In genomic region chr21:46639489-46640386, GRCh38 we compare ENCODE assay signal across 8 cellular contexts. TPM values are rescaled to one million over a fixed set of nuclear protein-coding genes. Genes with fewer than 3 reads are reported as not detected.
A peak's percentile ranks its signal among the peaks of the same experiment; 100 is the strongest.
DNase-seq lines count a peak whose midpoint lies in the region; ATAC-seq, FAIRE-seq and TF ChIP-seq lines count a peak whose summit lies in the region.

No MANE protein-coding gene starts in this region.

- peaks cover 53% of the 10 kb centered on the region for H3K79me2 ChIP-seq in keratinocyte (ENCODE audit: control insufficient read depth, insufficient read depth, low read length)

- peaks cover 42% of the 10 kb centered on the region for H3K4me1 Mint-ChIP-seq in activated T-helper 1 cell treated with anti-CD3 and anti-CD28 coated beads, Interleukin-12 subunit alpha, Interleukin-12 subunit beta, Interleukin-2, Interleukin-4 antibody, amounts not matched to agents 30 ng/mL and 10 ng/mL and 1 ng/mL, durations not matched to agents 14 hours and 24 hours and 36 hours (ENCODE audit: low read depth)

- no peak for ATAC-seq in HG02759 (IDR thresholded peaks at IDR 0.05; ENCODE audit: unreplicated experiment)
- no peak for ATAC-seq in GM18870 (IDR thresholded peaks at IDR 0.05; ENCODE audit: unreplicated experiment)

- no peak overlapping the region for H3K27ac Mint-ChIP-seq in activated T-helper 1 cell treated with anti-CD3 and anti-CD28 coated beads, Interleukin-12 subunit alpha, Interleukin-12 subunit beta, Interleukin-2, Interleukin-4 antibody, amounts not matched to agents 30 ng/mL and 10 ng/mL and 1 ng/mL, durations not matched to agents 14 hours and 24 hours and 36 hours

- H3K4me3 Mint-ChIP-seq in activated T-helper 1 cell treated with anti-CD3 and anti-CD28 coated beads, Interleukin-12 subunit alpha, Interleukin-12 subunit beta, Interleukin-2, Interleukin-4 antibody, amounts not matched to agents 30 ng/mL and 10 ng/mL and 1 ng/mL, durations not matched to agents 14 hours and 24 hours and 36 hours: peak overlapping the region; percentile 17

- no peak overlapping the region for H3K9ac ChIP-seq in keratinocyte (ENCODE audit: control insufficient read depth, extremely low read depth, insufficient read depth, low read length)

- H3K9me3 ChIP-seq in BE2C (no peaks in the 10 kb centered on the region), keratinocyte (ENCODE audit: control insufficient read depth, low read depth, low read length) (no peaks in the 10 kb centered on the region)

- intact Hi-C loops in activated T-helper 1 cell treated with anti-CD3 and anti-CD28 coated beads, Interleukin-12 subunit alpha, Interleukin-12 subunit beta, Interleukin-2, Interleukin-4 antibody, amounts not matched to agents 30 ng/mL and 10 ng/mL and 1 ng/mL, durations not matched to agents 14 hours and 24 hours and 36 hours (cut with micrococcal nuclease): no loop called here

- H3K27me3 ChIP-seq in BE2C (no peaks in the 10 kb centered on the region), keratinocyte (ENCODE audit: control insufficient read depth, extremely low read depth, insufficient read depth, low read length) (no peaks in the 10 kb centered on the region)

- peaks cover 2% of the 10 kb centered on the region for H3K27me3 Mint-ChIP-seq in activated T-helper 1 cell treated with anti-CD3 and anti-CD28 coated beads, Interleukin-12 subunit alpha, Interleukin-12 subunit beta, Interleukin-2, Interleukin-4 antibody, amounts not matched to agents 30 ng/mL and 10 ng/mL and 1 ng/mL, durations not matched to agents 14 hours and 24 hours and 36 hours (ENCODE audit: insufficient read depth)

- no peak overlapping the region for H3K4me3 ChIP-seq in BE2C (ENCODE audit: low read depth, low read length)
- H3K4me3 ChIP-seq in keratinocyte (ENCODE audit: control insufficient read depth in 2 of 3, extremely low read depth in 1 of 3, insufficient read depth in 2 of 3, low read depth in 1 of 3, low read length in 3 of 3): no peak overlapping the region

- H3K9me1 ChIP-seq in keratinocyte (ENCODE audit: control insufficient read depth, extremely low read depth, insufficient read depth, low read length): no peaks in the 10 kb centered on the region

- dilution Hi-C loops in keratinocyte (cut with MboI; ENCODE audit: extremely low pct_ligation_motif_present, low sequenced_read_pairs): no loop called here

- no peak overlapping the region for H3K27ac ChIP-seq in keratinocyte (ENCODE audit: control insufficient read depth, insufficient read depth, low read length)

- H3K4me1 ChIP-seq in BE2C (no peaks in the 10 kb centered on the region), keratinocyte (ENCODE audit: control insufficient read depth, extremely low read depth, insufficient read depth, low read length) (peaks cover 33% of the 10 kb centered on the region)

- H2AFZ ChIP-seq in keratinocyte (ENCODE audit: control insufficient read depth, low read length): no peak overlapping the region

- no peaks in the 10 kb centered on the region for H3K9me3 Mint-ChIP-seq in activated T-helper 1 cell treated with anti-CD3 and anti-CD28 coated beads, Interleukin-12 subunit alpha, Interleukin-12 subunit beta, Interleukin-2, Interleukin-4 antibody, amounts not matched to agents 30 ng/mL and 10 ng/mL and 1 ng/mL, durations not matched to agents 14 hours and 24 hours and 36 hours

- peak overlapping the region; percentile 19 for H3K4me2 ChIP-seq in keratinocyte (ENCODE audit: control insufficient read depth, extremely low read depth, insufficient read depth, low read depth, low read length)

- no peak for DNase-seq in BE2C
- peak; percentile 13 for DNase-seq in HT-29 (ENCODE audit: low spot score)
- no peak for DNase-seq in activated T-helper 1 cell treated with anti-CD3 and anti-CD28 coated beads, Interleukin-12 subunit alpha, Interleukin-12 subunit beta, Interleukin-2, Interleukin-4 antibody, amounts not matched to agents 30 ng/mL and 10 ng/mL and 1 ng/mL, durations not matched to agents 14 hours and 24 hours and 36 hours (ENCODE audit: low spot score)
- DNase-seq in keratinocyte (ENCODE audit: low read depth, low spot score): no peak
- DNase-seq in HuH-7 (ENCODE audit: low spot score): no peak
- no peak for DNase-seq in middle frontal gyrus (ENCODE audit: extremely low spot score, low spot score)

- H3K36me3 Mint-ChIP-seq in activated T-helper 1 cell treated with anti-CD3 and anti-CD28 coated beads, Interleukin-12 subunit alpha, Interleukin-12 subunit beta, Interleukin-2, Interleukin-4 antibody, amounts not matched to agents 30 ng/mL and 10 ng/mL and 1 ng/mL, durations not matched to agents 14 hours and 24 hours and 36 hours (ENCODE audit: low read depth): peaks cover 29% of the 10 kb centered on the region

- H4K20me1 ChIP-seq in keratinocyte (ENCODE audit: control insufficient read depth, extremely low read depth, insufficient read depth, low read length): peaks cover 11% of the 10 kb centered on the region

- H3K36me3 ChIP-seq in BE2C (peaks cover 14% of the 10 kb centered on the region), keratinocyte (ENCODE audit: control insufficient read depth in 2 of 2, extremely low read depth in 1 of 2, insufficient read depth in 2 of 2, low read length in 2 of 2) (peaks cover 15 to 31% of the 10 kb centered on the region in 2 experiments)

- TF ChIP-seq CTCF in BE2C (IDR thresholded peaks at IDR 0.05; ENCODE audit: low read depth, low read length) (peak; percentile 50), keratinocyte (optimal IDR thresholded peaks at IDR 0.05 in 1 of 3, IDR thresholded peaks at IDR 0.05 in 1 of 3, conservative IDR thresholded peaks at IDR 0.05 in 1 of 3; ENCODE audit: extremely low read depth in 1 of 3, insufficient read depth in 2 of 3, low read length in 3 of 3) (no peak)

- no peak for FAIRE-seq in keratinocyte (lab: Jason Lieb, UNC)

RNA-seq across cellular contexts. Expression of gene PRMT2, which starts 4.3 kb away (rescaled TPM):
- polyA plus RNA-seq in BE2C (2012; ENCODE audit: insufficient read depth, insufficient read length, low read depth): 84.8 TPM
- total RNA-seq in HT-29 (2014; rRNA removed; shearing (Covaris generic)): 54.8 and 55.1 TPM in 2 replicates
- 55.7 and 58.7 TPM in 2 replicates for total RNA-seq in activated T-helper 1 cell treated with anti-CD3 and anti-CD28 coated beads, Interleukin-12 subunit alpha, Interleukin-12 subunit beta, Interleukin-2, Interleukin-4 antibody, amounts not matched to agents 30 ng/mL and 10 ng/mL and 1 ng/mL, durations not matched to agents 14 hours and 24 hours and 36 hours
- 97.3 to 124 TPM (median 115 TPM) in 3 replicates for polyA plus RNA-seq in keratinocyte
- polyA plus RNA-seq in keratinocyte (2011; ENCODE audit: low read depth): 80.2 TPM
- polyA plus RNA-seq in keratinocyte (2011; cell fraction: cytosol; rRNA removed): 84.1 and 131 TPM in 2 replicates
- polyA plus RNA-seq in keratinocyte (2011; cell fraction: nucleus; rRNA removed): 97.5 and 103 TPM in 2 replicates
- 58.7 and 113 TPM in 2 replicates for polyA plus RNA-seq in keratinocyte (2012; ENCODE audit: low replicate concordance)
- polyA minus RNA-seq in keratinocyte: 72.7 to 98.4 TPM (median 93.8 TPM) in 3 replicates
- polyA minus RNA-seq in keratinocyte (2011; cell fraction: cytosol; rRNA and poly(A)+ RNA removed): 74.4 TPM
- polyA minus RNA-seq in keratinocyte (2011; cell fraction: nucleus; rRNA and poly(A)+ RNA removed): 32.7 and 42.4 TPM in 2 replicates

RNA-seq across cellular contexts. Expression of gene S100B, which starts 34.9 kb away (rescaled TPM):
- polyA plus RNA-seq in BE2C (2012; ENCODE audit: insufficient read depth, insufficient read length, low read depth): 5.4 TPM
- not detected in 2 replicates for total RNA-seq in HT-29 (2014; rRNA removed; shearing (Covaris generic))
- not detected in 2 replicates for total RNA-seq in activated T-helper 1 cell treated with anti-CD3 and anti-CD28 coated beads, Interleukin-12 subunit alpha, Interleukin-12 subunit beta, Interleukin-2, Interleukin-4 antibody, amounts not matched to agents 30 ng/mL and 10 ng/mL and 1 ng/mL, durations not matched to agents 14 hours and 24 hours and 36 hours
- not detected in 3 replicates for polyA plus RNA-seq in keratinocyte
- not detected for polyA plus RNA-seq in keratinocyte (2011; ENCODE audit: low read depth)
- 0.21 and 0.33 TPM in 2 replicates for polyA plus RNA-seq in keratinocyte (2011; cell fraction: cytosol; rRNA removed)
- not detected in 2 replicates for polyA plus RNA-seq in keratinocyte (2011; cell fraction: nucleus; rRNA removed)
- not detected in 2 replicates for polyA plus RNA-seq in keratinocyte (2012; ENCODE audit: low replicate concordance)
- not detected in 3 replicates for polyA minus RNA-seq in keratinocyte
- polyA minus RNA-seq in keratinocyte (2011; cell fraction: cytosol; rRNA and poly(A)+ RNA removed): not detected
- polyA minus RNA-seq in keratinocyte (2011; cell fraction: nucleus; rRNA and poly(A)+ RNA removed): not detected in 2 replicates
